Comparison of ENCODE assay signal across 8 cellular contexts in genomic region chr19:47483800-47484690, GRCh38. TPM values are rescaled to one million over a fixed set of nuclear protein-coding genes. Genes with fewer than 3 reads are reported as not detected.
DNase-seq lines count a peak whose midpoint lies in the region; ATAC-seq and TF ChIP-seq lines count a peak whose summit lies in the region.

TSS of gene KPTN (minus strand) at chr19:47484219. CDS start at chr19:47484160, 59 bp downstream.

- in situ Hi-C loops in ACHN (cut with HindIII; ENCODE audit: low pct_ligation_motif_present, low pct_unique_long_range_greater_than_20kb, low sequenced_read_pairs) = no loop called here

- ATAC-seq in GM18868 (IDR thresholded peaks at IDR 0.05; ENCODE audit: unreplicated experiment) (peak; percentile 70), HG03159 (IDR thresholded peaks at IDR 0.05; ENCODE audit: unreplicated experiment) (peak; percentile 71), WTC11 (peak; percentile 62)

- CTCF ChIA-PET in WTC11 (lab: Charles Lee) = interaction anchor here (0.6 to 4.4 kb wide), 32 partner anchors 9 to 306 kb away, joined by 3 to 94 read pairs (median 6); partner anchors contain the start of genes EHD2, INAFM1, NAPA and SLC8A2

- H3K27me3 Mint-ChIP-seq in WTC11 (ENCODE audit: low read depth) = peaks cover 9% of the 10 kb centered on the region

- H3K36me3 Mint-ChIP-seq in WTC11 = no peaks in the 10 kb centered on the region

- DNase-seq in ACHN = peak; percentile 89
- peak; percentile 85 for DNase-seq in NCI-H2227 treated with DMSO at 0.1 percent for 48 hours (lab: John Stamatoyannopoulos, UW)
- DNase-seq in WTC11 (ENCODE audit: low spot score) = peak; percentile 91
- DNase-seq in cardiac fibroblast (ENCODE audit: low read depth in 2 of 2) = peak; percentile 94 to 95
- peak; percentile 84 for DNase-seq in inferior parietal cortex (ENCODE audit: extremely low spot score)
- DNase-seq in smooth muscle cell of the brain vasculature (ENCODE audit: low read depth, low spot score) = peak; percentile 80

- H3K4me3 Mint-ChIP-seq in WTC11 = peak within 1 kb of the TSS; percentile 96

- POLR2A ChIA-PET in WTC11 (lab: Charles Lee) = interaction anchor here (0.6 to 1.4 kb wide), 7 partner anchors 16 to 165 kb away, joined by 3 to 8 read pairs (median 3); no protein-coding TSS in a partner anchor

- H3K9me3 Mint-ChIP-seq in WTC11 = no peaks in the 10 kb centered on the region

- H3K27ac Mint-ChIP-seq in WTC11 = peak within 1 kb of the TSS; percentile 98

- TF ChIP-seq CTCF in WTC11 (IDR thresholded peaks at IDR 0.05) (peak; percentile 96), cardiac fibroblast (IDR thresholded peaks at IDR 0.05; ENCODE audit: low read depth, low read length) (peak; percentile 97)

- H3K4me3 ChIP-seq in cardiac fibroblast (replicated peaks in 1 of 2; ENCODE audit: low read depth in 2 of 2, low read length in 2 of 2) = peak within 1 kb of the TSS; percentile 64 to 78

- peaks cover 18% of the 10 kb centered on the region for H3K4me1 Mint-ChIP-seq in WTC11

TF ChIP-seq in WTC11, 78 proteins besides CTCF, POLR2A, EP300 and RAD21 (continues in another document):
- TF ChIP-seq NFE2L1 (CRISPR knock-in tag; IDR thresholded peaks at IDR 0.05) (no peak), ZNF138 (CRISPR knock-in tag; conservative IDR thresholded peaks at IDR 0.05) (no peak), FOXJ3 (CRISPR knock-in tag; IDR thresholded peaks at IDR 0.05; ENCODE audit: borderline replicate concordance) (no peak), NR1H2 (CRISPR knock-in tag; IDR thresholded peaks at IDR 0.05) (no peak), SOX15 (CRISPR knock-in tag; IDR thresholded peaks at IDR 0.05) (no peak), NR3C1 (CRISPR knock-in tag; conservative IDR thresholded peaks at IDR 0.05; ENCODE audit: low read depth) (no peak), IRF1 (CRISPR knock-in tag; IDR thresholded peaks at IDR 0.05) (no peak), HMGXB4 (CRISPR knock-in tag; IDR thresholded peaks at IDR 0.05) (peak; percentile 60), ZNF416 (CRISPR knock-in tag; IDR thresholded peaks at IDR 0.05) (peak; percentile 64), SP1 (CRISPR knock-in tag; conservative IDR thresholded peaks at IDR 0.05) (peak; percentile 68), ATF1 (CRISPR knock-in tag; IDR thresholded peaks at IDR 0.05) (peak; percentile 93; the same call in 1 of the 2 replicates), CBFB (CRISPR knock-in tag; IDR thresholded peaks at IDR 0.05; ENCODE audit: low read depth) (no peak), SMAD3 (CRISPR knock-in tag; IDR thresholded peaks at IDR 0.05; ENCODE audit: borderline replicate concordance) (no peak), FOXP4 (CRISPR knock-in tag; IDR thresholded peaks at IDR 0.05) (no peak), ATF6 (CRISPR knock-in tag; IDR thresholded peaks at IDR 0.05) (no peak), ZBTB21 (CRISPR knock-in tag; IDR thresholded peaks at IDR 0.05; ENCODE audit: borderline replicate concordance) (no peak), ZNF396 (CRISPR knock-in tag; IDR thresholded peaks at IDR 0.05; ENCODE audit: borderline replicate concordance) (no peak), ZSCAN18 (CRISPR knock-in tag; IDR thresholded peaks at IDR 0.05) (no peak), USF1 (CRISPR knock-in tag; IDR thresholded peaks at IDR 0.05) (no peak)

RNA-seq across cellular contexts. Expression of gene KPTN, which starts in this region (rescaled TPM):
- total RNA-seq in WTC11 (2021) = 24.5 to 30.2 TPM (median 29.5 TPM) in 3 replicates

Comparison
In these comparisons a context has a peak if more than half of its experiments do, and no peak if none do; other contexts are left out.
1. Peak in every context shown above with its lines: DNase-seq, ATAC-seq and H3K4me3 ChIP-seq.